In genomic region chr4:184328022-184328736, GRCh38 we compare ENCODE assay signal across 8 cellular contexts.
A peak's percentile ranks its signal among the peaks of the same experiment; 100 is the strongest.
DNase-seq lines count a peak whose midpoint lies in the region; ATAC-seq lines count a peak whose summit lies in the region.

No MANE protein-coding gene starts in this region.

- no peaks in the 10 kb centered on the region for H3K27me3 Mint-ChIP-seq in central memory CD8-positive, alpha-beta T cell

- intact Hi-C loops in left cardiac atrium (cut with DNase I) = no loop called here

- H3K4me3 Mint-ChIP-seq in central memory CD8-positive, alpha-beta T cell = no peak overlapping the region

- no peak overlapping the region for H3K27ac Mint-ChIP-seq in central memory CD8-positive, alpha-beta T cell (ENCODE audit: low read depth)

- DNase-seq in ELR (ENCODE audit: low read depth) (peak; percentile 17), dermis blood vessel endothelial cell (no peak), NCI-H345 treated with DMSO at 0.1 percent for 48 hours (lab: John Stamatoyannopoulos, UW; ENCODE audit: unreplicated experiment) (no peak), NCI-H82 treated with DMSO at 0.1 percent for 48 hours (lab: John Stamatoyannopoulos, UW; ENCODE audit: unreplicated experiment) (no peak), left cardiac atrium (no peak)
- DNase-seq in central memory CD8-positive, alpha-beta T cell (ENCODE audit: low spot score in 2 of 2) = no peak

- no peaks in the 10 kb centered on the region for H3K4me1 Mint-ChIP-seq in central memory CD8-positive, alpha-beta T cell

- no peaks in the 10 kb centered on the region for H3K9me3 Mint-ChIP-seq in central memory CD8-positive, alpha-beta T cell

- H3K36me3 Mint-ChIP-seq in central memory CD8-positive, alpha-beta T cell (ENCODE audit: insufficient read depth) = peaks cover 3% of the 10 kb centered on the region

- ATAC-seq in GM19438 (IDR thresholded peaks at IDR 0.05; ENCODE audit: low read depth, unreplicated experiment) (peak; percentile 65), HG03378 (IDR thresholded peaks at IDR 0.05; ENCODE audit: unreplicated experiment) (peak; percentile 82), left cardiac atrium (no peak)
- ATAC-seq in central memory CD8-positive, alpha-beta T cell (replicated peaks; ENCODE audit: extremely low read depth, poor library complexity, severe bottlenecking) = peak; percentile 52

Comparison
In these comparisons a context has a peak if more than half of its experiments do, and no peak if none do; other contexts are left out.
1. ATAC-seq: peak in GM19438 (single experiment), HG03378 (single experiment) and central memory CD8-positive, alpha-beta T cell (single experiment); none in left cardiac atrium (0 of 2).